ENCODE assay signal across 8 cellular contexts in the genomic region with DNA sequence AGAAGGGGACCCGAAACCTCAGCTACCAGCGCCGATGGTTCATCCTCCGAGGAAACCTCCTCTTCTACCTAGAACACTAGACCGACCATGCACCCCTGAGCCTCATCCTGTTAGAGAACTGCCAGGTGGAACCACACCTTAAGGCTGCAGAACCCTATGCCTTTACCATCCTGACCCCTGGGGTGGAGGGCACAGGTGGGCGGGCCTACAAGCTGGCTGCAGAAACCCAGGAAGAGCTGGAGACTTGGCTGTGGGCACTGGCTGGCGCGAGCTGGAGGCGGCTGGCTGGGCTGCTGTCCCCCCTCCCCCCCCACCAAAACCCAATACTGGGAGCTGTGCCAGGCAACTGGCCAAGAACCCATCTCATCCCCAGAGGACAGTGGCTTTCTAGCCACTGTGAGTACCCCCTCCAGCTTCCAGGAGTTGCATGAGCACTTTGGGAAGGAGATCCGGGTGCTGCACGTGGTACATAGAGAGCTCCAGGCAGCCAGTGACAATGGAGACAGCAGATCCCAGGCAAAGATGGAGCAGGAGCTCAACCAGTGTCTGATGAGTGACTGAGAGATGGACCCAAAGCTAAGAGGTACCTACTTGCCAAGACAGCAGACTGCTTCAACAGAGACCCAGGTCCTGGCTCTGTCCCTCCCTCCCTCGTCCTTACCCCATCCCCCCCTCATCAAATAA. TPM values are rescaled to one million over a fixed set of nuclear protein-coding genes. Genes with fewer than 3 reads are reported as not detected.
A peak's percentile ranks its signal among the peaks of the same experiment; 100 is the strongest.
DNase-seq lines count a peak whose midpoint lies in the region; ATAC-seq and TF ChIP-seq lines count a peak whose summit lies in the region.

No MANE protein-coding gene starts in this region.

- no peaks in the 10 kb centered on the region for H3K27me3 Mint-ChIP-seq in CD4-positive, alpha-beta memory T cell
- no peaks in the 10 kb centered on the region for H3K27me3 Mint-ChIP-seq in dendritic cell treated with granulocyte-macrophage colony-stimulating factor and Interleukin-4, amounts not matched to agents 40 ng/mL and 50 ng/mL, for 4 days
- no peaks in the 10 kb centered on the region for H3K27me3 Mint-ChIP-seq in natural killer cell (ENCODE audit: low read depth in 2 of 2)

- CTCF ChIA-PET in CD4-positive, alpha-beta memory T cell (lab: Charles Lee; ENCODE audit: partially characterized antibody) = interaction anchor here (3.0 kb wide), 1 partner anchor 53 kb away, joined by 13 read pairs; no protein-coding TSS in a partner anchor

- H3K27me3 ChIP-seq in CD4-positive, alpha-beta memory T cell (ENCODE audit: insufficient read depth, low read length) = no peaks in the 10 kb centered on the region
- H3K27me3 ChIP-seq in MM.1S (replicated peaks; ENCODE audit: insufficient read depth, low read length) = no peaks in the 10 kb centered on the region

- peaks cover 15 to 42% (median 24%) of the 10 kb centered on the region in 4 donors for H3K4me1 Mint-ChIP-seq in CD4-positive, alpha-beta memory T cell
- H3K4me1 Mint-ChIP-seq in dendritic cell treated with granulocyte-macrophage colony-stimulating factor and Interleukin-4, amounts not matched to agents 40 ng/mL and 50 ng/mL, for 4 days (ENCODE audit: low read depth) = peaks cover 60% of the 10 kb centered on the region
- H3K4me1 Mint-ChIP-seq in natural killer cell = peaks cover 54 to 58% of the 10 kb centered on the region in 2 donors

- ATAC-seq in natural killer cell = no peak
- no peak for ATAC-seq in GM18502 (IDR thresholded peaks at IDR 0.05; ENCODE audit: poor library complexity, unreplicated experiment)
- no peak for ATAC-seq in GM21576 (IDR thresholded peaks at IDR 0.05; ENCODE audit: unreplicated experiment)
- ATAC-seq in GM18505 (IDR thresholded peaks at IDR 0.05; ENCODE audit: unreplicated experiment) = no peak
- ATAC-seq in HG03442 (IDR thresholded peaks at IDR 0.05; ENCODE audit: unreplicated experiment) = no peak

- peaks cover 12 to 67% of the 10 kb centered on the region in 2 donors for H3K36me3 Mint-ChIP-seq in CD4-positive, alpha-beta memory T cell
- peaks cover 100% of the 10 kb centered on the region for H3K36me3 Mint-ChIP-seq in dendritic cell treated with granulocyte-macrophage colony-stimulating factor and Interleukin-4, amounts not matched to agents 40 ng/mL and 50 ng/mL, for 4 days (ENCODE audit: low read depth)
- no peaks in the 10 kb centered on the region for H3K36me3 Mint-ChIP-seq in natural killer cell

- H3K27ac Mint-ChIP-seq in CD4-positive, alpha-beta memory T cell = peak overlapping the region; percentile 96 to 99 (median 98)
- peak overlapping the region; percentile 99 for H3K27ac Mint-ChIP-seq in dendritic cell treated with granulocyte-macrophage colony-stimulating factor and Interleukin-4, amounts not matched to agents 40 ng/mL and 50 ng/mL, for 4 days
- H3K27ac Mint-ChIP-seq in natural killer cell = peak overlapping the region; percentile 96 to 98

- peaks cover 32% of the 10 kb centered on the region for H3K4me1 ChIP-seq in CD4-positive, alpha-beta memory T cell (ENCODE audit: insufficient read depth, low read length)
- H3K4me1 ChIP-seq in MM.1S (ENCODE audit: low read length) = peaks cover 16% of the 10 kb centered on the region

- no peak overlapping the region for H3K4me3 ChIP-seq in CD4-positive, alpha-beta memory T cell (ENCODE audit: low read length in 2 of 2)
- no peak overlapping the region for H3K4me3 ChIP-seq in MM.1S (ENCODE audit: low read length)

- H3F3A ChIP-seq in MM.1S (ENCODE audit: insufficient read depth, low read length) = peaks cover 9% of the 10 kb centered on the region

- intact Hi-C loops in CD4-positive, alpha-beta memory T cell (cut with micrococcal nuclease) = no loop called here
- intact Hi-C loops in dendritic cell treated with granulocyte-macrophage colony-stimulating factor and Interleukin-4, amounts not matched to agents 40 ng/mL and 50 ng/mL, for 4 days (cut with micrococcal nuclease) = no loop called here
- intact Hi-C loops in natural killer cell (cut with micrococcal nuclease) = no loop called here

- no peaks in the 10 kb centered on the region for H3K9me3 Mint-ChIP-seq in CD4-positive, alpha-beta memory T cell
- no peaks in the 10 kb centered on the region for H3K9me3 Mint-ChIP-seq in dendritic cell treated with granulocyte-macrophage colony-stimulating factor and Interleukin-4, amounts not matched to agents 40 ng/mL and 50 ng/mL, for 4 days
- H3K9me3 Mint-ChIP-seq in natural killer cell = no peaks in the 10 kb centered on the region

- H3K36me3 ChIP-seq in CD4-positive, alpha-beta memory T cell (ENCODE audit: insufficient read depth, low read length) = peaks cover 42% of the 10 kb centered on the region
- peaks cover 2% of the 10 kb centered on the region; the same call in 1 of the 2 replicates for H3K36me3 ChIP-seq in MM.1S (replicated peaks; ENCODE audit: insufficient read depth, low read length)

- H2AFZ ChIP-seq in MM.1S (ENCODE audit: low read length) = no peak overlapping the region

- TF ChIP-seq POLR2A in GM18505 (IDR thresholded peaks at IDR 0.05; ENCODE audit: borderline replicate concordance, extremely low read depth, insufficient read depth, insufficient read length) = no peak

- H3K9me3 ChIP-seq in CD4-positive, alpha-beta memory T cell (ENCODE audit: control insufficient read depth in 1 of 2, low read length in 2 of 2) = no peaks in the 10 kb centered on the region
- no peaks in the 10 kb centered on the region for H3K9me3 ChIP-seq in MM.1S (replicated peaks; ENCODE audit: insufficient read depth, low read length)

- H3K79me2 ChIP-seq in MM.1S (ENCODE audit: low read length) = peaks cover 65% of the 10 kb centered on the region

- H3K9me2 ChIP-seq in MM.1S (replicated peaks; ENCODE audit: insufficient read depth, low read length) = no peaks in the 10 kb centered on the region

- peak overlapping the region; percentile 97; the same call in 1 of the 2 replicates for H3K4me2 ChIP-seq in MM.1S (ENCODE audit: low read depth, low read length)

- peak overlapping the region; percentile 90 to 98 (median 96) for H3K4me3 Mint-ChIP-seq in CD4-positive, alpha-beta memory T cell
- H3K4me3 Mint-ChIP-seq in dendritic cell treated with granulocyte-macrophage colony-stimulating factor and Interleukin-4, amounts not matched to agents 40 ng/mL and 50 ng/mL, for 4 days = peak overlapping the region; percentile 95
- peak overlapping the region; percentile 95 for H3K4me3 Mint-ChIP-seq in natural killer cell

- no peak overlapping the region; the same call in 1 of the 2 replicates for H3K9ac ChIP-seq in MM.1S (ENCODE audit: low read length)

- peak in 2 of 5 donors; percentile 18 to 43 for DNase-seq in CD4-positive, alpha-beta memory T cell
- no peak for DNase-seq in MM.1S
- no peak for DNase-seq in natural killer cell

- H3K27ac ChIP-seq in CD4-positive, alpha-beta memory T cell (ENCODE audit: low read depth, low read length) = peak overlapping the region; percentile 95
- peak overlapping the region; percentile 64; the same call in 1 of the 2 replicates for H3K27ac ChIP-seq in MM.1S (ENCODE audit: low read length)

- no peaks in the 10 kb centered on the region for H4K20me1 ChIP-seq in MM.1S (ENCODE audit: insufficient read depth, low read length)

- POLR2A ChIA-PET in CD4-positive, alpha-beta memory T cell (lab: Charles Lee; ENCODE audit: partially characterized antibody) = interaction anchor here (0.6 to 7.2 kb wide), 9 partner anchors 10 to 292 kb away, joined by 3 to 59 read pairs (median 7); partner anchors contain the start of genes ALDOA, SEPTIN1, TBC1D10B and TBX6

- TF ChIP-seq CTCF in MM.1S (IDR thresholded peaks at IDR 0.05; ENCODE audit: low read length) (no peak), natural killer cell (IDR thresholded peaks at IDR 0.05) (no peak)

RNA-seq across cellular contexts. Expression of gene CD2BP2, which starts 1.4 kb away (rescaled TPM):
- 10 to 100 TPM; 72.9 to 79.4 TPM for total RNA-seq in CD4-positive, alpha-beta memory T cell
- 10 to 100 TPM; 23.7 to 24.4 TPM for polyA plus RNA-seq in CD4-positive, alpha-beta memory T cell
- 100 to 1,000 TPM in 1 of 3 donors, 10 to 100 TPM in 2; 79.5 to 104 (median 87.7) TPM for total RNA-seq in natural killer cell

RNA-seq across cellular contexts. Expression of gene TBC1D10B, which starts 13.8 kb away (rescaled TPM):
- 10 to 100 TPM; 47.0 to 55.3 TPM for total RNA-seq in CD4-positive, alpha-beta memory T cell
- polyA plus RNA-seq in CD4-positive, alpha-beta memory T cell = 10 to 100 TPM in 1 of 2 donors, 1 to 10 TPM in 1; 8.5 to 16.1 TPM
- total RNA-seq in natural killer cell = 10 to 100 TPM; 43.0 to 55.3 (median 50.2) TPM

RNA-seq across cellular contexts. Expression of gene MYL11, which starts 18.1 kb away (rescaled TPM):
- 1 to 10 TPM in 1 of 2 experiments, not detected in 1; 1.3 TPM for total RNA-seq in CD4-positive, alpha-beta memory T cell
- 1 to 10 TPM in 1 of 2 donors, not detected in 1; 1.1 TPM for polyA plus RNA-seq in CD4-positive, alpha-beta memory T cell
- total RNA-seq in natural killer cell = 1 to 10 TPM; 2.9 to 8.0 (median 7.2) TPM

RNA-seq across cellular contexts. Expression of gene SEPTIN1, which starts 25.8 kb away (rescaled TPM):
- 100 to 1,000 TPM; 198 to 206 TPM for total RNA-seq in CD4-positive, alpha-beta memory T cell
- 100 to 1,000 TPM; 210 to 212 TPM for polyA plus RNA-seq in CD4-positive, alpha-beta memory T cell
- 100 to 1,000 TPM; 196 to 210 (median 205) TPM for total RNA-seq in natural killer cell

RNA-seq across cellular contexts. Expression of gene ZNF48, which starts 38.7 kb away (rescaled TPM):
- total RNA-seq in CD4-positive, alpha-beta memory T cell = 10 to 100 TPM; 15.8 to 16.7 TPM
- polyA plus RNA-seq in CD4-positive, alpha-beta memory T cell = 10 to 100 TPM in 1 of 2 donors, 1 to 10 TPM in 1; 5.5 to 10.7 TPM
- 1 to 10 TPM; 5.5 to 7.4 (median 7.1) TPM for total RNA-seq in natural killer cell
